ENCODE assay signal across 1 cellular context in genomic region chr6:32977272-32977952, GRCh38.
TF ChIP-seq lines count a peak whose summit lies in the region.

No MANE protein-coding gene starts in this region.

TF ChIP-seq in A549, 52 proteins besides CTCF, POLR2A, EP300 and RAD21:
- TF ChIP-seq, protein P1, sequence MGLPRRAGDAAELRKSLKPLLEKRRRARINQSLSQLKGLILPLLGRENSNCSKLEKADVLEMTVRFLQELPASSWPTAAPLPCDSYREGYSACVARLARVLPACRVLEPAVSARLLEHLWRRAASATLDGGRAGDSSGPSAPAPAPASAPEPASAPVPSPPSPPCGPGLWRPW (IDR thresholded peaks at IDR 0.05), result no peak
- no peak for TF ChIP-seq REST (IDR thresholded peaks at IDR 0.05)
- TF ChIP-seq MAZ (IDR thresholded peaks at IDR 0.05; ENCODE audit: borderline replicate concordance, low read depth, low read length), result no peak
- no peak for TF ChIP-seq TFCP2L1 (CRISPR knock-in tag; IDR thresholded peaks at IDR 0.05)
- TF ChIP-seq NPAS2 (CRISPR knock-in tag; IDR thresholded peaks at IDR 0.05; ENCODE audit: borderline replicate concordance), result no peak
- TF ChIP-seq BHLHE40 (IDR thresholded peaks at IDR 0.05; ENCODE audit: low read depth, low read length), result no peak
- no peak for TF ChIP-seq BCL3 (IDR thresholded peaks at IDR 0.05)
- no peak for TF ChIP-seq HEYL (CRISPR knock-in tag; IDR thresholded peaks at IDR 0.05)
- no peak for TF ChIP-seq CHD2 (IDR thresholded peaks at IDR 0.05; ENCODE audit: low read length, partially characterized antibody)
- no peak for TF ChIP-seq EHF (CRISPR knock-in tag; IDR thresholded peaks at IDR 0.05)
- TF ChIP-seq FOSL2 (IDR thresholded peaks at IDR 0.05), result no peak
- TF ChIP-seq FOSL2 (CRISPR knock-in tag; IDR thresholded peaks at IDR 0.05), result no peak
- no peak for TF ChIP-seq MYC (IDR thresholded peaks at IDR 0.05; ENCODE audit: borderline replicate concordance, low read length)
- no peak for TF ChIP-seq ESRRA (IDR thresholded peaks at IDR 0.05; ENCODE audit: borderline replicate concordance, low read length)
- TF ChIP-seq RNF2 (IDR thresholded peaks at IDR 0.05; ENCODE audit: borderline replicate concordance, low read depth), result no peak
- TF ChIP-seq, protein P2, sequence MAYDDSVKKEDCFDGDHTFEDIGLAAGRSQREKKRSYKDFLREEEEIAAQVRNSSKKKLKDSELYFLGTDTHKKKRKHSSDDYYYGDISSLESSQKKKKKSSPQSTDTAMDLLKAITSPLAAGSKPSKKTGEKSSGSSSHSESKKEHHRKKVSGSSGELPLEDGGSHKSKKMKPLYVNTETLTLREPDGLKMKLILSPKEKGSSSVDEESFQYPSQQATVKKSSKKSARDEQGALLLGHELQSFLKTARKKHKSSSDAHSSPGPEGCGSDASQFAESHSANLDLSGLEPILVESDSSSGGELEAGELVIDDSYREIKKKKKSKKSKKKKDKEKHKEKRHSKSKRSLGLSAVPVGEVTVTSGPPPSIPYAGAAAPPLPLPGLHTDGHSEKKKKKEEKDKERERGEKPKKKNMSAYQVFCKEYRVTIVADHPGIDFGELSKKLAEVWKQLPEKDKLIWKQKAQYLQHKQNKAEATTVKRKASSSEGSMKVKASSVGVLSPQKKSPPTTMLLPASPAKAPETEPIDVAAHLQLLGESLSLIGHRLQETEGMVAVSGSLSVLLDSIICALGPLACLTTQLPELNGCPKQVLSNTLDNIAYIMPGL (CRISPR knock-in tag; IDR thresholded peaks at IDR 0.05; ENCODE audit: borderline replicate concordance), result no peak
- TF ChIP-seq CBX2 (IDR thresholded peaks at IDR 0.05; ENCODE audit: borderline replicate concordance, low read depth), result no peak
- TF ChIP-seq ELK1 (IDR thresholded peaks at IDR 0.05; ENCODE audit: low read depth, low read length), result no peak
TF ChIP-seq in A549: peak in this region for 0.
